ENCODE assay signal across 8 cellular contexts in genomic region chr19:22052644-22053013, GRCh38. TPM values are rescaled to one million over a fixed set of nuclear protein-coding genes. Genes with fewer than 3 reads are reported as not detected.
A peak's percentile ranks its signal among the peaks of the same experiment; 100 is the strongest.
DNase-seq lines count a peak whose midpoint lies in the region; ATAC-seq and TF ChIP-seq lines count a peak whose summit lies in the region.

No MANE protein-coding gene starts in this region.

- H3K4me3 Mint-ChIP-seq in CD4-positive, CD25-positive, alpha-beta regulatory T cell: peak overlapping the region; percentile 93 to 97 (median 94)
- H3K4me3 Mint-ChIP-seq in HFFc6 (peak overlapping the region; percentile 62; the same call in 1 of the 2 replicates), progenitor cell of endocrine pancreas (ENCODE audit: low read depth) (no peak overlapping the region)
- peak overlapping the region; percentile 95 for H3K4me3 Mint-ChIP-seq in activated CD4-positive, alpha-beta memory T cell treated with anti-CD3 and anti-CD28 coated beads for 36 hours

- TF ChIP-seq CTCF in HFFc6 (IDR thresholded peaks at IDR 0.05): no peak
- TF ChIP-seq CTCF in left ventricle myocardium inferior (IDR thresholded peaks at IDR 0.05; ENCODE audit: borderline replicate concordance): no peak
- no peak for TF ChIP-seq CTCF in suprapubic skin (IDR thresholded peaks at IDR 0.05)
- TF ChIP-seq CTCF in progenitor cell of endocrine pancreas (IDR thresholded peaks at IDR 0.05; ENCODE audit: unreplicated experiment): no peak

- CTCF ChIA-PET in activated CD4-positive, alpha-beta memory T cell treated with anti-CD3 and anti-CD28 coated beads for 36 hours (lab: Charles Lee): interaction anchor here (0.9 to 1.0 kb wide), 2 partner anchors 9 to 48 kb away, joined by 3 read pairs; no protein-coding TSS in a partner anchor

- H3K27me3 ChIP-seq in CD4-positive, CD25-positive, alpha-beta regulatory T cell (ENCODE audit: control insufficient read depth, insufficient read depth, low read length): no peaks in the 10 kb centered on the region
- H3K27me3 ChIP-seq in left ventricle myocardium inferior (ENCODE audit: low read depth) (no peaks in the 10 kb centered on the region), suprapubic skin (no peaks in the 10 kb centered on the region)

- ATAC-seq in CD4-positive, CD25-positive, alpha-beta regulatory T cell (ENCODE audit: low read depth in 2 of 2): peak in 1 of 2 donors; percentile 3
- ATAC-seq in HG03571 (IDR thresholded peaks at IDR 0.05; ENCODE audit: unreplicated experiment): no peak

- POLR2A ChIA-PET in activated CD4-positive, alpha-beta memory T cell treated with anti-CD3 and anti-CD28 coated beads for 36 hours (lab: Charles Lee): interaction anchor here (1.0 to 1.2 kb wide), 3 partner anchors 201 to 1221 kb away, joined by 3 read pairs; no protein-coding TSS in a partner anchor

- intact Hi-C loops in activated CD4-positive, alpha-beta memory T cell treated with anti-CD3 and anti-CD28 coated beads for 36 hours (cut with micrococcal nuclease): loop anchor here (5.0 kb wide), 1 partner anchor 1865 kb away; no protein-coding TSS in a partner anchor
- intact Hi-C loops in left ventricle myocardium inferior (cut with micrococcal nuclease): no loop called here

- 1% methylated on average over 9 of the region's 20 CpGs for WGBS in suprapubic skin

- peaks cover 0 to 10% (median 6%) of the 10 kb centered on the region in 7 donors for H3K9me3 Mint-ChIP-seq in CD4-positive, CD25-positive, alpha-beta regulatory T cell
- peaks cover 37% of the 10 kb centered on the region for H3K9me3 Mint-ChIP-seq in HFFc6
- H3K9me3 Mint-ChIP-seq in activated CD4-positive, alpha-beta memory T cell treated with anti-CD3 and anti-CD28 coated beads for 36 hours: peaks cover 6% of the 10 kb centered on the region
- H3K9me3 Mint-ChIP-seq in progenitor cell of endocrine pancreas (ENCODE audit: low read depth): peaks cover 20% of the 10 kb centered on the region

- peak overlapping the region; percentile 67 for H3K27ac ChIP-seq in CD4-positive, CD25-positive, alpha-beta regulatory T cell (ENCODE audit: insufficient read depth, low read length, poor library complexity, severe bottlenecking)
- H3K27ac ChIP-seq in left ventricle myocardium inferior (replicated peaks): peak overlapping the region; percentile 5
- H3K27ac ChIP-seq in suprapubic skin: peak overlapping the region; percentile 50

- peak overlapping the region; percentile 77 to 96 (median 87) for H3K27ac Mint-ChIP-seq in CD4-positive, CD25-positive, alpha-beta regulatory T cell
- H3K27ac Mint-ChIP-seq in HFFc6 (no peak overlapping the region), progenitor cell of endocrine pancreas (no peak overlapping the region)
- H3K27ac Mint-ChIP-seq in activated CD4-positive, alpha-beta memory T cell treated with anti-CD3 and anti-CD28 coated beads for 36 hours: peak overlapping the region; percentile 88

- no peaks in the 10 kb centered on the region for H3K36me3 ChIP-seq in CD4-positive, CD25-positive, alpha-beta regulatory T cell (ENCODE audit: control insufficient read depth, insufficient read depth, low read length)
- no peaks in the 10 kb centered on the region for H3K36me3 ChIP-seq in left ventricle myocardium inferior
- no peaks in the 10 kb centered on the region for H3K36me3 ChIP-seq in suprapubic skin

- H3K4me1 Mint-ChIP-seq in CD4-positive, CD25-positive, alpha-beta regulatory T cell: peaks cover 0 to 11% (median 3%) of the 10 kb centered on the region in 4 donors
- H3K4me1 Mint-ChIP-seq in HFFc6 (ENCODE audit: low read depth): no peaks in the 10 kb centered on the region
- H3K4me1 Mint-ChIP-seq in activated CD4-positive, alpha-beta memory T cell treated with anti-CD3 and anti-CD28 coated beads for 36 hours (ENCODE audit: low read depth): peaks cover 4% of the 10 kb centered on the region
- H3K4me1 Mint-ChIP-seq in progenitor cell of endocrine pancreas (ENCODE audit: low read depth): no peaks in the 10 kb centered on the region

- DNase-seq in CD4-positive, CD25-positive, alpha-beta regulatory T cell: peak in 2 of 3 donors; percentile 3 to 33
- DNase-seq in HFFc6: no peak
- DNase-seq in activated CD4-positive, alpha-beta memory T cell treated with anti-CD3 and anti-CD28 coated beads for 36 hours: peak; percentile 43
- no peak for DNase-seq in left ventricle myocardium inferior
- no peak for DNase-seq in suprapubic skin (ENCODE audit: low spot score in 2 of 2)
- no peak for DNase-seq in progenitor cell of endocrine pancreas (ENCODE audit: low spot score, unreplicated experiment)
- DNase-seq in inferior parietal cortex (ENCODE audit: extremely low spot score): no peak

- TF ChIP-seq POLR2A in suprapubic skin (IDR thresholded peaks at IDR 0.05): no peak

- no peaks in the 10 kb centered on the region for H3K4me1 ChIP-seq in CD4-positive, CD25-positive, alpha-beta regulatory T cell (ENCODE audit: control insufficient read depth, insufficient read depth, low read length, poor library complexity, severe bottlenecking)
- no peaks in the 10 kb centered on the region for H3K4me1 ChIP-seq in left ventricle myocardium inferior
- no peaks in the 10 kb centered on the region for H3K4me1 ChIP-seq in suprapubic skin

- TF ChIP-seq EP300 in suprapubic skin (IDR thresholded peaks at IDR 0.05): no peak

- H3K36me3 Mint-ChIP-seq in CD4-positive, CD25-positive, alpha-beta regulatory T cell: peaks cover 8% of the 10 kb centered on the region
- H3K36me3 Mint-ChIP-seq in HFFc6 (ENCODE audit: low read depth) (no peaks in the 10 kb centered on the region), progenitor cell of endocrine pancreas (ENCODE audit: insufficient read depth) (peaks cover 3% of the 10 kb centered on the region)
- peaks cover 15% of the 10 kb centered on the region for H3K36me3 Mint-ChIP-seq in activated CD4-positive, alpha-beta memory T cell treated with anti-CD3 and anti-CD28 coated beads for 36 hours

- no peaks in the 10 kb centered on the region for H3K27me3 Mint-ChIP-seq in CD4-positive, CD25-positive, alpha-beta regulatory T cell
- H3K27me3 Mint-ChIP-seq in HFFc6 (ENCODE audit: insufficient read depth): no peaks in the 10 kb centered on the region
- H3K27me3 Mint-ChIP-seq in activated CD4-positive, alpha-beta memory T cell treated with anti-CD3 and anti-CD28 coated beads for 36 hours: no peaks in the 10 kb centered on the region
- no peaks in the 10 kb centered on the region for H3K27me3 Mint-ChIP-seq in progenitor cell of endocrine pancreas

- H3K9me3 ChIP-seq in CD4-positive, CD25-positive, alpha-beta regulatory T cell (ENCODE audit: control insufficient read depth in 2 of 2, low read length in 2 of 2): peaks cover 5 to 10% of the 10 kb centered on the region in 2 experiments
- H3K9me3 ChIP-seq in left ventricle myocardium inferior (replicated peaks) (no peaks in the 10 kb centered on the region), suprapubic skin (peaks cover 4% of the 10 kb centered on the region)

- peak overlapping the region; percentile 86 for H3K4me3 ChIP-seq in CD4-positive, CD25-positive, alpha-beta regulatory T cell (ENCODE audit: low read depth, low read length)
- H3K4me3 ChIP-seq in left ventricle myocardium inferior (peak overlapping the region; percentile 77), suprapubic skin (peak overlapping the region; percentile 58)

RNA-seq across cellular contexts. Expression of gene ZNF257, which starts 0.3 kb away (rescaled TPM):
- 2.6 TPM for total RNA-seq in CD4-positive, CD25-positive, alpha-beta regulatory T cell
- polyA plus RNA-seq in CD4-positive, CD25-positive, alpha-beta regulatory T cell: 1 to 10 TPM; 2.5 to 7.5 (median 3.8) TPM
- total RNA-seq in HFFc6 (2021; fragmentation: NEBNext Ultra II Directional; extraction: Animal tissue kit (Norgen Biotek cat#: 25700)): under 1 TPM in 4 of 6 experiments, not detected in 2; 0.30 to 0.60 (median 0.38) TPM
- 10 to 100 TPM; 11.4 to 13.4 TPM for total RNA-seq in activated CD4-positive, alpha-beta memory T cell treated with anti-CD3 and anti-CD28 coated beads for 36 hours
- total RNA-seq in left ventricle myocardium inferior (1.0 TPM), suprapubic skin (1 to 10 TPM in 1 of 4 donors, under 1 TPM in 3; 0.53 to 2.0 (median 0.73) TPM), progenitor cell of endocrine pancreas (not detected in 2 replicates)

RNA-seq across cellular contexts. Expression of gene ZNF208, which starts 41.9 kb away (rescaled TPM):
- total RNA-seq in CD4-positive, CD25-positive, alpha-beta regulatory T cell: 1.0 TPM
- 1 to 10 TPM in 1 of 4 donors, under 1 TPM in 2, not detected in 1; 0.47 to 1.3 (median 0.72) TPM for polyA plus RNA-seq in CD4-positive, CD25-positive, alpha-beta regulatory T cell
- total RNA-seq in HFFc6 (2021; fragmentation: NEBNext Ultra II Directional; extraction: Animal tissue kit (Norgen Biotek cat#: 25700)): under 1 TPM in 3 of 6 experiments, not detected in 3; 0.08 to 0.16 (median 0.14) TPM
- 1 to 10 TPM; 5.0 to 5.3 TPM for total RNA-seq in activated CD4-positive, alpha-beta memory T cell treated with anti-CD3 and anti-CD28 coated beads for 36 hours
- total RNA-seq in left ventricle myocardium inferior (43.3 TPM), suprapubic skin (1 to 10 TPM in 3 of 4 donors, under 1 TPM in 1; 0.55 to 5.6 (median 2.7) TPM), progenitor cell of endocrine pancreas (not detected in 2 replicates)

Comparison
In these comparisons a context has a peak if more than half of its experiments do, and no peak if none do; other contexts are left out.
1. DNase-seq: peak in CD4-positive, CD25-positive, alpha-beta regulatory T cell (2 of 3) and activated CD4-positive, alpha-beta memory T cell treated with anti-CD3 and anti-CD28 coated beads for 36 hours (single experiment); none in HFFc6 (single experiment), left ventricle myocardium inferior (single experiment), suprapubic skin (0 of 2), progenitor cell of endocrine pancreas (single experiment) and inferior parietal cortex (single experiment).
2. H3K27ac ChIP-seq: peak in every context shown above with its lines; median percentile 67 in CD4-positive, CD25-positive, alpha-beta regulatory T cell; 50 in suprapubic skin; 5 in left ventricle myocardium inferior.
3. H3K27ac Mint-ChIP-seq: peak in CD4-positive, CD25-positive, alpha-beta regulatory T cell (3 of 3) and activated CD4-positive, alpha-beta memory T cell treated with anti-CD3 and anti-CD28 coated beads for 36 hours (single experiment); none in HFFc6 (single experiment) and progenitor cell of endocrine pancreas (single experiment).
4. Peak in every context shown above with its lines, with median percentiles within 50 percentile points of each other: H3K4me3 ChIP-seq.